In the genomic region with DNA sequence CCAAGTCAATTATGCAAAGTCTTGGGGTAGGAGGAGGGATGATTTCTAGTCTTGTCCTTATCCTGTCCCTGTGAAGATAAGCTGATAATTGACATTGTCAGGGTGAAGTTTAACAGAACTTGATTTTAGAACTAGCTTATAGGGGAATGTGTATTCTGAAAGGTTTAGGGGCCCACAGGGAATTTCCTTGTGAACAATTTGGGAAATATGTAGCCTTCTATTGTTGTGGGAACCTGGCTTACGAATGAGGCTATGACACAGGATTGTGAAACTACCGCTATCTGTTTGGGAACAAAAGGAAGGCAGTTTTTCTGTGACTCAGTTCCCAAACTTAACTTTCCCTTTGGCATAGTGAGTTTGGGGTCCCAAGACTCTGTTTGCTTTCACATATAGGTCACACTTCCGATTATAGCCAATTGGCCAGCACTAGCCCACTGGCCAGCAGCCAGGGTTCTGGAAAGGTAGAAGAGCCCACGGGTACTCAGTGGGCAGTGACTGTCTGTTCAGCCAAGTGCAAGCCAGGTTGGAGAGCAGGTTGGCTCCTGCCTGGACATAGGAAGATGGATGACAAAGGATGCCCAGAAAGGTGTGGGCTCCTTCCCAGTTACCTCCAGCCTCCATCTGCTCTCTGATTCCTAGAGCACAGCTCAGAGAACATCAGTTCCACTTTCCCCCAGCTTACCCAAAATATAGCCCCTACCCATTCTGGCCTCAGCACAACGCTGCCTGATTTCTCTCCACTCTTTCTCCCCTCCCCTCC, we compare ENCODE assay signal across 18 cellular contexts. TPM values are rescaled to one million over a fixed set of nuclear protein-coding genes. Genes with fewer than 3 reads are reported as not detected.
DNase-seq lines count a peak whose midpoint lies in the region; ATAC-seq and TF ChIP-seq lines count a peak whose summit lies in the region.
"Had no signal": no experiment of that assay in that cellular context is flagged by ENCODE, and none has a peak within 500 bp of the region (broad histone marks: within the 10 kb centered on the region; RNA-seq: fewer than 3 reads in every experiment).

No MANE protein-coding gene starts in this region.

- H2BK15ac ChIP-seq in IMR-90 (ENCODE audit: low read depth, low read length): no peak overlapping the region

- intact Hi-C loops in IMR-90 (cut with micrococcal nuclease) (no loop called here), Right ventricle myocardium inferior (cut with DNase I) (no loop called here)

- POLR2A ChIA-PET in IMR-90 (lab: Charles Lee; ENCODE audit: unreplicated experiment): no interaction called here

- H3K79me1 ChIP-seq in IMR-90 (ENCODE audit: low read depth in 1 of 2, low read length in 2 of 2): no peaks in the 10 kb centered on the region

- peaks cover 8% of the 10 kb centered on the region for H3K27me3 ChIP-seq in IMR-90 (ENCODE audit: control insufficient read depth, insufficient read depth, low read length)
- peaks cover 16% of the 10 kb centered on the region for H3K27me3 ChIP-seq in foreskin keratinocyte
- H3K27me3 ChIP-seq in effector memory CD4-positive, alpha-beta T cell (replicated peaks; ENCODE audit: control insufficient read depth, insufficient read depth, low read length, poor library complexity, severe bottlenecking): no peaks in the 10 kb centered on the region

- H3K4me1 ChIP-seq in IMR-90 (ENCODE audit: control insufficient read depth, insufficient read depth, low read length) (peaks cover 3% of the 10 kb centered on the region; the same call in 1 of the 2 replicates), foreskin keratinocyte (peaks cover 14% of the 10 kb centered on the region)
- H3K4me1 ChIP-seq in effector memory CD4-positive, alpha-beta T cell (ENCODE audit: control insufficient read depth, insufficient read depth, low read length, poor library complexity, severe bottlenecking): no peaks in the 10 kb centered on the region

- ATAC-seq in IMR-90 (ENCODE audit: low read depth): no peak
- peak; percentile 76 for ATAC-seq in foreskin keratinocyte
- ATAC-seq in Right ventricle myocardium inferior: no peak
- ATAC-seq: activated CD4-positive, alpha-beta T cell treated with anti-CD3 and anti-CD28 coated beads for 36 hours; activated T-cell treated with anti-CD3 and anti-CD28 coated beads, Interleukin-2, amount 50 U/mL, for 72 hours had no signal

- H3K9me3 ChIP-seq in IMR-90 (ENCODE audit: control insufficient read depth, insufficient read depth, low read length): no peaks in the 10 kb centered on the region
- H3K9me3 ChIP-seq in effector memory CD4-positive, alpha-beta T cell (ENCODE audit: control insufficient read depth, low read length): no peaks in the 10 kb centered on the region
- H3K9me3 ChIP-seq: stomach had no signal

- no peak overlapping the region for H4K5ac ChIP-seq in IMR-90 (ENCODE audit: low read depth, low read length)

- H2AK5ac ChIP-seq in IMR-90 (ENCODE audit: low read depth, low read length): no peak overlapping the region

- in situ Hi-C loops in IMR-90 (cut with MboI; ENCODE audit: low sequenced_read_pairs): no loop called here

- H4K91ac ChIP-seq in IMR-90 (ENCODE audit: insufficient read depth, low read depth, low read length): no peak overlapping the region

- H3K4me1 Mint-ChIP-seq in osteocyte (ENCODE audit: unreplicated experiment): peaks cover 9% of the 10 kb centered on the region

- 60% methylated on average over 1 of the region's 5 CpGs; no CpG with 5 or more reads in 1 of the 2 experiments for WGBS in IMR-90 (ENCODE audit: extremely low coverage in 2 of 2, insufficient read length in 1 of 2), 2 experiments

- dilution Hi-C loops in IMR-90 (cut with HindIII; ENCODE audit: low sequenced_read_pairs, unreplicated experiment): no loop called here

- no peak for TF ChIP-seq CTCF in AG10803 (conservative IDR thresholded peaks at IDR 0.05; ENCODE audit: low read length)
- TF ChIP-seq CTCF in IMR-90 (conservative IDR thresholded peaks at IDR 0.05; ENCODE audit: low read depth, low read length): no peak
- TF ChIP-seq CTCF in cardiac fibroblast (IDR thresholded peaks at IDR 0.05; ENCODE audit: low read depth, low read length): no peak
- TF ChIP-seq CTCF in foreskin keratinocyte (conservative IDR thresholded peaks at IDR 0.05): no peak
- TF ChIP-seq CTCF in osteocyte (IDR thresholded peaks at IDR 0.05): no peak

- no peaks in the 10 kb centered on the region; the same call in 1 of the 2 replicates for H4K20me1 ChIP-seq in IMR-90 (ENCODE audit: insufficient read depth, low read length)

- H3K18ac ChIP-seq in IMR-90 (ENCODE audit: low read depth, low read length): no peak overlapping the region

- no peak overlapping the region for H2BK120ac ChIP-seq in IMR-90 (ENCODE audit: low read depth, low read length)

- H2BK5ac ChIP-seq in IMR-90 (ENCODE audit: low read depth, low read length, poor library complexity, severe bottlenecking): no peak overlapping the region

- CTCF ChIA-PET in IMR-90 (lab: Yijun Ruan, JAX): interaction anchor here (1.3 kb wide), 1 partner anchor 33 kb away, joined by 3 read pairs; no protein-coding TSS in a partner anchor

- no peak overlapping the region for H3K56ac ChIP-seq in IMR-90 (ENCODE audit: extremely low read depth, insufficient read depth, low read length)

- no peak overlapping the region for H3K4me3 Mint-ChIP-seq in osteocyte (ENCODE audit: unreplicated experiment)
- H3K4me3 Mint-ChIP-seq: activated CD4-positive, alpha-beta T cell treated with anti-CD3 and anti-CD28 coated beads for 36 hours; activated T-cell treated with anti-CD3 and anti-CD28 coated beads, Interleukin-2, amount 50 U/mL, for 72 hours had no signal

- peak; percentile 86 for DNase-seq in AG10803 (ENCODE audit: low read depth)
- DNase-seq in IMR-90: peak; percentile 65
- DNase-seq in cardiac fibroblast (ENCODE audit: low read depth in 2 of 2): peak; percentile 94 to 98
- peak; percentile 90 to 94 for DNase-seq in foreskin keratinocyte
- no peak for DNase-seq in effector memory CD4-positive, alpha-beta T cell
- DNase-seq in Right ventricle myocardium inferior (ENCODE audit: missing footprints): no peak
- no peak for DNase-seq in activated CD8-positive, alpha-beta memory T cell treated with anti-CD3 and anti-CD28 coated beads for 24 hours
- no peak for DNase-seq in osteocyte (ENCODE audit: extremely low spot score, unreplicated experiment)
- DNase-seq: activated CD4-positive, alpha-beta T cell treated with anti-CD3 and anti-CD28 coated beads for 36 hours; activated T-cell treated with anti-CD3 and anti-CD28 coated beads, Interleukin-2, amount 50 U/mL, for 72 hours; AML-193; amygdala; effector CD4-positive, alpha-beta T cell; kidney; NCI-H2029; NCI-H524 treated with DMSO at 0.1 percent for 48 hours; stimulated activated CD4-positive, alpha-beta T cell treated with anti-CD3 and anti-CD28 coated beads, Interleukin-12 subunit alpha, Interleukin-12 subunit beta, amount 100 ng/mL, for 4 hours; stomach had no signal

- H3K36me3 ChIP-seq in IMR-90 (ENCODE audit: control insufficient read depth, insufficient read depth, low read length): no peaks in the 10 kb centered on the region
- H3K36me3 ChIP-seq in effector memory CD4-positive, alpha-beta T cell (ENCODE audit: control insufficient read depth, insufficient read depth, low read length): no peaks in the 10 kb centered on the region
- H3K36me3 ChIP-seq: stomach had no signal

- H3K23ac ChIP-seq in IMR-90 (ENCODE audit: low read depth, low read length): no peak overlapping the region

- no peaks in the 10 kb centered on the region for H3K9me3 Mint-ChIP-seq in osteocyte (ENCODE audit: unreplicated experiment)
- H3K9me3 Mint-ChIP-seq: activated T-cell treated with anti-CD3 and anti-CD28 coated beads, Interleukin-2, amount 50 U/mL, for 72 hours had no signal

- H3K4me3 ChIP-seq in AG10803 (ENCODE audit: low read length) (no peak overlapping the region), IMR-90 (ENCODE audit: insufficient read depth, low read depth, low read length) (no peak overlapping the region), cardiac fibroblast (replicated peaks in 1 of 2; ENCODE audit: low read depth in 2 of 2, low read length in 2 of 2) (no peak overlapping the region)
- H3K4me3 ChIP-seq in effector memory CD4-positive, alpha-beta T cell (ENCODE audit: insufficient read depth, low read depth, low read length, poor library complexity, severe bottlenecking): no peak overlapping the region
- H3K4me3 ChIP-seq: stomach had no signal

- TF ChIP-seq POLR2A in IMR-90 (IDR thresholded peaks at IDR 0.05; ENCODE audit: low read depth, low read length): no peak

- no peaks in the 10 kb centered on the region for H3K9me1 ChIP-seq in IMR-90 (ENCODE audit: insufficient read depth, low read length)

- no peak overlapping the region for H3K9ac ChIP-seq in IMR-90 (ENCODE audit: low read depth, low read length)

- no peaks in the 10 kb centered on the region for H3K36me3 Mint-ChIP-seq in osteocyte (ENCODE audit: unreplicated experiment)

- no peak overlapping the region for H2BK20ac ChIP-seq in IMR-90 (ENCODE audit: low read depth, low read length)

- no peak overlapping the region for H2AK9ac ChIP-seq in IMR-90 (replicated peaks; ENCODE audit: low read depth, low read length, poor library complexity)

- no peak overlapping the region for H3K4ac ChIP-seq in IMR-90 (ENCODE audit: low read depth, low read length)

- no peak for TF ChIP-seq RAD21 in IMR-90 (IDR thresholded peaks at IDR 0.05; ENCODE audit: low read length)

- no peak overlapping the region for H4K8ac ChIP-seq in IMR-90 (ENCODE audit: low read depth in 2 of 2, low read length in 2 of 2)

- H3K4me2 ChIP-seq in IMR-90 (ENCODE audit: low read depth, low read length): no peak overlapping the region

- H3K14ac ChIP-seq in IMR-90 (replicated peaks; ENCODE audit: low read depth, low read length): no peak overlapping the region

- BruUV-seq in IMR-90 (replicated peaks; lab: Mats Ljungman, UMichigan): no TSS peak

- H3K27me3 Mint-ChIP-seq in osteocyte (ENCODE audit: unreplicated experiment): peaks cover 18% of the 10 kb centered on the region

- no peak overlapping the region for H2AFZ ChIP-seq in IMR-90 (replicated peaks; ENCODE audit: low read length, poor library complexity)

- no peak overlapping the region for H3K27ac Mint-ChIP-seq in osteocyte (ENCODE audit: unreplicated experiment)
- H3K27ac Mint-ChIP-seq: activated CD4-positive, alpha-beta T cell treated with anti-CD3 and anti-CD28 coated beads for 36 hours; activated T-cell treated with anti-CD3 and anti-CD28 coated beads, Interleukin-2, amount 50 U/mL, for 72 hours had no signal

- H3K27ac ChIP-seq in IMR-90 (ENCODE audit: insufficient read depth, low read length) (no peak overlapping the region), foreskin keratinocyte (peak overlapping the region; percentile 89)
- no peak overlapping the region for H3K27ac ChIP-seq in effector memory CD4-positive, alpha-beta T cell (ENCODE audit: insufficient read depth, low read length, poor library complexity, severe bottlenecking)
- H3K27ac ChIP-seq: stomach had no signal

TF ChIP-seq in IMR-90, 13 proteins besides CTCF, POLR2A, EP300 and RAD21 (continues in another document):
- no peak for TF ChIP-seq BHLHE40 (IDR thresholded peaks at IDR 0.05; ENCODE audit: low read depth, low read length)

RNA-seq across cellular contexts. Expression of gene H3-3A, which starts 35.5 kb away (rescaled TPM):
- 171 and 188 TPM in 2 replicates for total RNA-seq in IMR-90 (2012; rRNA removed)
- 253 and 256 TPM in 2 replicates for polyA plus RNA-seq in IMR-90 (2012; rRNA removed)
- 141 and 209 TPM in 2 replicates for polyA plus RNA-seq in IMR-90 (2012; cell fraction: cytosol; rRNA removed)
- 46.9 and 78.7 TPM in 2 replicates for polyA plus RNA-seq in IMR-90 (2012; cell fraction: nucleus; rRNA removed; ENCODE audit: low replicate concordance)
- total RNA-seq in foreskin keratinocyte: 237 and 245 TPM in 2 replicates
- polyA plus RNA-seq in foreskin keratinocyte: 313 and 327 TPM in 2 replicates
- 348 TPM for total RNA-seq in Right ventricle myocardium inferior
- 505 and 524 TPM in 2 replicates for total RNA-seq in osteocyte

Comparison
In these comparisons a context has a peak if more than half of its experiments do, and no peak if none do; other contexts are left out.
1. DNase-seq: peak in AG10803 (single experiment), IMR-90 (single experiment), cardiac fibroblast (2 of 2) and foreskin keratinocyte (2 of 2); none in effector memory CD4-positive, alpha-beta T cell (0 of 3), Right ventricle myocardium inferior (single experiment), activated CD8-positive, alpha-beta memory T cell treated with anti-CD3 and anti-CD28 coated beads for 24 hours (single experiment) and osteocyte (single experiment).